23 cellular contexts compared by ENCODE assay signal in genomic region chr6:167321185-167321584, GRCh38. TPM values are rescaled to one million over a fixed set of nuclear protein-coding genes. Genes with fewer than 3 reads are reported as not detected.
"Had no signal": no experiment of that assay in that cellular context is flagged by ENCODE, and none has a peak within 500 bp of the region (broad histone marks: within the 10 kb centered on the region; RNA-seq: fewer than 3 reads in every experiment).

No MANE protein-coding gene starts in this region.

RNA-seq across cellular contexts. Expression of gene TTLL2, which starts 3.7 kb away (rescaled TPM):
- total RNA-seq: activated B cell treated with CpG ODN at 0.5 μM for 24 hours; activated CD4-positive, alpha-beta memory T cell treated with anti-CD3 and anti-CD28 coated beads for 36 hours; activated CD4-positive, alpha-beta T cell treated with anti-CD3 and anti-CD28 coated beads, Interleukin-2, amount 10 ng/mL, durations not matched to agents 24 days and 14 days; activated CD8-positive, alpha-beta memory T cell treated with anti-CD3 and anti-CD28 coated beads for 36 hours; activated CD8-positive, alpha-beta T cell treated with anti-CD3 and anti-CD28 coated beads for 36 hours; activated naive CD4-positive, alpha-beta T cell treated with anti-CD3 and anti-CD28 coated beads for 36 hours; activated naive CD4-positive, alpha-beta T cell treated with anti-CD3 and anti-CD28 coated beads, Interleukin-2, amount 50 U/mL, for 72 hours; activated naive CD8-positive, alpha-beta T cell treated with anti-CD3 and anti-CD28 coated beads for 36 hours; activated T-cell treated with anti-CD3 and anti-CD28 coated beads, Interleukin-2, amount 50 U/mL, for 4 hours; activated T-cell treated with anti-CD3 and anti-CD28 coated beads, Interleukin-2, amount 50 U/mL, for 72 hours; activated T-helper 1 cell treated with anti-CD3 and anti-CD28 coated beads, Interleukin-12 subunit alpha, Interleukin-12 subunit beta, Interleukin-2, Interleukin-4 antibody, amounts not matched to agents 30 ng/mL and 10 ng/mL and 1 ng/mL, durations not matched to agents 14 hours and 24 hours and 36 hours; activated T-helper 17 cell treated with anti-CD3 and anti-CD28 coated beads, Interleukin-2, amount 50 U/mL, for 72 hours; adrenal gland; aorta; astrocyte; body of pancreas; breast epithelium; cardiac septum; cerebellum; T-cell; T-helper 1 cell treated with Interleukin-12 subunit alpha and Interleukin-12 subunit beta and Interleukin-4 antibody, amounts not matched to agents 30 ng/mL and 1 ng/mL, for 36 hours; T-helper 17 cell; T-helper 2 cell treated with Interferon-gamma antibody and Interleukin-4, amounts not matched to agents 100 ng/mL and 5 ng/mL, for 36 hours had no signal
- polyA plus RNA-seq: adrenal gland, aorta had no signal

RNA-seq across cellular contexts. Expression of gene UNC93A, which starts 30.1 kb away (rescaled TPM):
- total RNA-seq: activated B cell treated with CpG ODN at 0.5 μM for 24 hours; activated CD4-positive, alpha-beta memory T cell treated with anti-CD3 and anti-CD28 coated beads for 36 hours; activated CD4-positive, alpha-beta T cell treated with anti-CD3 and anti-CD28 coated beads, Interleukin-2, amount 10 ng/mL, durations not matched to agents 24 days and 14 days; activated CD8-positive, alpha-beta memory T cell treated with anti-CD3 and anti-CD28 coated beads for 36 hours; activated CD8-positive, alpha-beta T cell treated with anti-CD3 and anti-CD28 coated beads for 36 hours; activated naive CD4-positive, alpha-beta T cell treated with anti-CD3 and anti-CD28 coated beads for 36 hours; activated naive CD4-positive, alpha-beta T cell treated with anti-CD3 and anti-CD28 coated beads, Interleukin-2, amount 50 U/mL, for 72 hours; activated naive CD8-positive, alpha-beta T cell treated with anti-CD3 and anti-CD28 coated beads for 36 hours; activated T-cell treated with anti-CD3 and anti-CD28 coated beads, Interleukin-2, amount 50 U/mL, for 4 hours; activated T-cell treated with anti-CD3 and anti-CD28 coated beads, Interleukin-2, amount 50 U/mL, for 72 hours; activated T-helper 1 cell treated with anti-CD3 and anti-CD28 coated beads, Interleukin-12 subunit alpha, Interleukin-12 subunit beta, Interleukin-2, Interleukin-4 antibody, amounts not matched to agents 30 ng/mL and 10 ng/mL and 1 ng/mL, durations not matched to agents 14 hours and 24 hours and 36 hours; activated T-helper 17 cell treated with anti-CD3 and anti-CD28 coated beads, Interleukin-2, amount 50 U/mL, for 72 hours; adrenal gland; aorta; astrocyte; body of pancreas; breast epithelium; cardiac septum; cerebellum; T-cell; T-helper 1 cell treated with Interleukin-12 subunit alpha and Interleukin-12 subunit beta and Interleukin-4 antibody, amounts not matched to agents 30 ng/mL and 1 ng/mL, for 36 hours; T-helper 17 cell; T-helper 2 cell treated with Interferon-gamma antibody and Interleukin-4, amounts not matched to agents 100 ng/mL and 5 ng/mL, for 36 hours had no signal
- polyA plus RNA-seq: adrenal gland, aorta had no signal
